In genomic region chr2:134118279-134119116, GRCh38 we compare ENCODE assay signal across 8 cellular contexts.
DNase-seq lines count a peak whose midpoint lies in the region; ATAC-seq and TF ChIP-seq lines count a peak whose summit lies in the region.

No MANE protein-coding gene starts in this region.

- no peaks in the 10 kb centered on the region for H3K27me3 Mint-ChIP-seq in CD14-positive monocyte (ENCODE audit: low read depth in 3 of 3)

- peak overlapping the region; percentile 51 to 64 for H3K4me3 Mint-ChIP-seq in CD14-positive monocyte

- peak; percentile 74 for DNase-seq in CD14-positive monocyte (ENCODE audit: low spot score)
- DNase-seq in NCI-H748 (lab: John Stamatoyannopoulos, UW; ENCODE audit: unreplicated experiment), result peak; percentile 86
- peak; percentile 84 for DNase-seq in activated CD4-positive, alpha-beta T cell treated with anti-CD3 and anti-CD28 coated beads, Interleukin-2, amount 50 U/mL, for 1 hour
- DNase-seq in dermis microvascular lymphatic vessel endothelial cell (ENCODE audit: low read depth in 2 of 2), result peak; percentile 84 to 93
- DNase-seq in lung microvascular endothelial cell (ENCODE audit: low read depth in 2 of 2), result peak; percentile 92 to 94
- DNase-seq in stimulated activated CD8-positive, alpha-beta memory T cell treated with anti-CD3 and anti-CD28 coated beads, Interleukin-12 subunit alpha, Interleukin-12 subunit beta, amount 100 ng/mL, for 24 hours (ENCODE audit: extremely low read depth), result peak; percentile 52

- peak overlapping the region in 3 of 7 donors; percentile 8 to 67 (median 36) for H3K27ac Mint-ChIP-seq in CD14-positive monocyte

- intact Hi-C loops in CD14-positive monocyte (cut with micrococcal nuclease), result loop anchor here in 1 of 2 donors (2.0 kb wide), 1 partner anchor 126 kb away; no protein-coding TSS in a partner anchor

- TF ChIP-seq CTCF in CD14-positive monocyte (IDR thresholded peaks at IDR 0.05), result peak; percentile 79

- ATAC-seq in GM19395 (IDR thresholded peaks at IDR 0.05; ENCODE audit: unreplicated experiment) (peak; percentile 44), HG03469 (IDR thresholded peaks at IDR 0.05; ENCODE audit: unreplicated experiment) (peak; percentile 36)

- H3K36me3 Mint-ChIP-seq in CD14-positive monocyte, result no peaks in the 10 kb centered on the region

- peaks cover 34% of the 10 kb centered on the region for H3K4me1 Mint-ChIP-seq in CD14-positive monocyte

- no peaks in the 10 kb centered on the region for H3K9me3 Mint-ChIP-seq in CD14-positive monocyte

Comparison
In these comparisons a context has a peak if more than half of its experiments do, and no peak if none do; other contexts are left out.
1. Peak in every context shown above with its lines: DNase-seq and ATAC-seq.